8 cellular contexts compared by ENCODE assay signal in genomic region chr7:73850781-73851207, GRCh38. TPM values are rescaled to one million over a fixed set of nuclear protein-coding genes. Genes with fewer than 3 reads are reported as not detected.
DNase-seq lines count a peak whose midpoint lies in the region; ATAC-seq lines count a peak whose summit lies in the region.

No MANE protein-coding gene starts in this region.

- peaks cover 27% of the 10 kb centered on the region for H3K27me3 Mint-ChIP-seq in activated CD4-positive, alpha-beta T cell treated with anti-CD3 and anti-CD28 coated beads, Interleukin-2, amount 10 ng/mL, durations not matched to agents 24 days and 14 days

- intact Hi-C loops in activated CD4-positive, alpha-beta T cell treated with anti-CD3 and anti-CD28 coated beads, Interleukin-2, amount 10 ng/mL, durations not matched to agents 24 days and 14 days (cut with micrococcal nuclease) = loop anchor here (1.0 to 5.0 kb wide), 5 partner anchors 8 to 133 kb away; partner anchors contain the start of genes ABHD11, METTL27 and STX1A

- no peak for ATAC-seq in stimulated activated effector memory CD8-positive, alpha-beta T cell treated with anti-CD3 and anti-CD28 coated beads, Interleukin-12 subunit alpha, Interleukin-12 subunit beta, amount 100 ng/mL, for 72 hours
- no peak for ATAC-seq in activated CD4-positive, CD25-positive, alpha-beta regulatory T cell treated with anti-CD3 and anti-CD28 coated beads, Interleukin-2, amount 50 U/mL, for 24 hours
- no peak for ATAC-seq in HG03045 (IDR thresholded peaks at IDR 0.05; ENCODE audit: unreplicated experiment)

- DNase-seq in HT-29 (ENCODE audit: low spot score) (peak; percentile 78), SW 1271 (lab: John Stamatoyannopoulos, UW) (peak; percentile 66 to 88), foreskin melanocyte (peak; percentile 51), hippocampal formation (lab: John Stamatoyannopoulos, UW) (no peak)
- no peak for DNase-seq in stimulated activated effector memory CD8-positive, alpha-beta T cell treated with anti-CD3 and anti-CD28 coated beads, Interleukin-12 subunit alpha, Interleukin-12 subunit beta, amount 100 ng/mL, for 72 hours (ENCODE audit: low spot score in 2 of 2)
- DNase-seq in activated CD4-positive, alpha-beta T cell treated with anti-CD3 and anti-CD28 coated beads, Interleukin-2, amount 10 ng/mL, durations not matched to agents 24 days and 14 days = no peak

- peak overlapping the region; percentile 79 for H3K27ac Mint-ChIP-seq in stimulated activated effector memory CD8-positive, alpha-beta T cell treated with anti-CD3 and anti-CD28 coated beads, Interleukin-12 subunit alpha, Interleukin-12 subunit beta, amount 100 ng/mL, for 72 hours
- no peak overlapping the region for H3K27ac Mint-ChIP-seq in activated CD4-positive, alpha-beta T cell treated with anti-CD3 and anti-CD28 coated beads, Interleukin-2, amount 10 ng/mL, durations not matched to agents 24 days and 14 days

- H3K4me1 Mint-ChIP-seq in stimulated activated effector memory CD8-positive, alpha-beta T cell treated with anti-CD3 and anti-CD28 coated beads, Interleukin-12 subunit alpha, Interleukin-12 subunit beta, amount 100 ng/mL, for 72 hours = peaks cover 28% of the 10 kb centered on the region
- peaks cover 24% of the 10 kb centered on the region for H3K4me1 Mint-ChIP-seq in activated CD4-positive, alpha-beta T cell treated with anti-CD3 and anti-CD28 coated beads, Interleukin-2, amount 10 ng/mL, durations not matched to agents 24 days and 14 days

- H3K36me3 Mint-ChIP-seq in stimulated activated effector memory CD8-positive, alpha-beta T cell treated with anti-CD3 and anti-CD28 coated beads, Interleukin-12 subunit alpha, Interleukin-12 subunit beta, amount 100 ng/mL, for 72 hours = no peaks in the 10 kb centered on the region
- no peaks in the 10 kb centered on the region for H3K36me3 Mint-ChIP-seq in activated CD4-positive, alpha-beta T cell treated with anti-CD3 and anti-CD28 coated beads, Interleukin-2, amount 10 ng/mL, durations not matched to agents 24 days and 14 days (ENCODE audit: low read depth)

- H3K4me3 Mint-ChIP-seq in stimulated activated effector memory CD8-positive, alpha-beta T cell treated with anti-CD3 and anti-CD28 coated beads, Interleukin-12 subunit alpha, Interleukin-12 subunit beta, amount 100 ng/mL, for 72 hours = no peak overlapping the region
- H3K4me3 Mint-ChIP-seq in activated CD4-positive, alpha-beta T cell treated with anti-CD3 and anti-CD28 coated beads, Interleukin-2, amount 10 ng/mL, durations not matched to agents 24 days and 14 days = no peak overlapping the region

- no peaks in the 10 kb centered on the region for H3K9me3 Mint-ChIP-seq in stimulated activated effector memory CD8-positive, alpha-beta T cell treated with anti-CD3 and anti-CD28 coated beads, Interleukin-12 subunit alpha, Interleukin-12 subunit beta, amount 100 ng/mL, for 72 hours
- no peaks in the 10 kb centered on the region for H3K9me3 Mint-ChIP-seq in activated CD4-positive, alpha-beta T cell treated with anti-CD3 and anti-CD28 coated beads, Interleukin-2, amount 10 ng/mL, durations not matched to agents 24 days and 14 days

RNA-seq across cellular contexts. Expression of gene METTL27, which starts 8.5 kb away (rescaled TPM):
- total RNA-seq in HT-29 (2014; rRNA removed; shearing (Covaris generic)) = 7.3 and 9.8 TPM in 2 replicates
- 1.3 and 1.9 TPM in 2 replicates for total RNA-seq in activated CD4-positive, alpha-beta T cell treated with anti-CD3 and anti-CD28 coated beads, Interleukin-2, amount 10 ng/mL, durations not matched to agents 24 days and 14 days

RNA-seq across cellular contexts. Expression of gene TMEM270, which starts 10.2 kb away (rescaled TPM):
- total RNA-seq in HT-29 (2014; rRNA removed; shearing (Covaris generic)) = not detected in 2 replicates
- not detected in 2 replicates for total RNA-seq in activated CD4-positive, alpha-beta T cell treated with anti-CD3 and anti-CD28 coated beads, Interleukin-2, amount 10 ng/mL, durations not matched to agents 24 days and 14 days

RNA-seq across cellular contexts. Expression of gene CLDN4, which starts 20.0 kb away (rescaled TPM):
- total RNA-seq in HT-29 (2014; rRNA removed; shearing (Covaris generic)) = 1,331 and 1,483 TPM in 2 replicates
- total RNA-seq in activated CD4-positive, alpha-beta T cell treated with anti-CD3 and anti-CD28 coated beads, Interleukin-2, amount 10 ng/mL, durations not matched to agents 24 days and 14 days = not detected in 2 replicates

Comparison
In these comparisons a context has a peak if more than half of its experiments do, and no peak if none do; other contexts are left out.
1. DNase-seq: peak in HT-29 (single experiment), SW 1271 (2 of 2) and foreskin melanocyte (single experiment); none in stimulated activated effector memory CD8-positive, alpha-beta T cell treated with anti-CD3 and anti-CD28 coated beads, Interleukin-12 subunit alpha, Interleukin-12 subunit beta, amount 100 ng/mL, for 72 hours (0 of 2), hippocampal formation (0 of 2) and activated CD4-positive, alpha-beta T cell treated with anti-CD3 and anti-CD28 coated beads, Interleukin-2, amount 10 ng/mL, durations not matched to agents 24 days and 14 days (single experiment).
2. RNA of gene CLDN4, which starts 20.0 kb away (total RNA-seq): 1,331 to 1,483 TPM in HT-29; not detected in activated CD4-positive, alpha-beta T cell treated with anti-CD3 and anti-CD28 coated beads, Interleukin-2, amount 10 ng/mL, durations not matched to agents 24 days and 14 days; every median in the first group is over 1,000 times any median in the second.